Comparison of ENCODE assay signal across 1 cellular context in the genomic region with DNA sequence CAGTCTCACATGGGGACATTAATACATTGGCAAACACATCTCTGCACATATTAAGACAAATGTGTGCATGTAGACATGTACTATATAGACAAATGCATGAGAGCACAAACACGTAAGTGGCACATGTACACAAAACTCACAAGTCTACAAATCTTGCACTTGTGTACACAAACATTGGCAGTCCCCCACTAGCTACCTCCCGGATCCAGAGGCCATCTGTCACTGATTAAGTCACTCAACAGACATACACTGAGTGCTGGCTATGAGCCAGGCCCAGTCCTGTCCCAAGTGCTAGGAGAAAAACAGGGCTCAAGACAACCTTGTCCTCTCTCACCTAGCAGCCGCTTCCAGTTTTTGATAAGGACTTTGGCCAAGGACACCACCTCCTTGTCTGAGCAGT.
A peak's percentile ranks its signal among the peaks of the same experiment; 100 is the strongest.
TF ChIP-seq lines count a peak whose summit lies in the region.

No MANE protein-coding gene starts in this region.

TF ChIP-seq in K562, 482 proteins besides CTCF, POLR2A, EP300 and RAD21:
- TF ChIP-seq TCF3 (CRISPR knock-in tag; IDR thresholded peaks at IDR 0.05) (peak; percentile 61; the same call in 1 of the 2 replicates), SOX6 (IDR thresholded peaks at IDR 0.05) (0 out of 2 replicates have a peak, but pooled peaks have one; percentile 21), CBFA2T3 (IDR thresholded peaks at IDR 0.05) (peak; percentile 72), HCFC1 (IDR thresholded peaks at IDR 0.05; ENCODE audit: low read depth, low read length) (0 out of 2 replicates have a peak, but pooled peaks have one; percentile 9), MEIS2 (IDR thresholded peaks at IDR 0.05; ENCODE audit: partially characterized antibody) (peak; percentile 97), HDAC1 (IDR thresholded peaks at IDR 0.05) (0 out of 4 replicates have a peak, but pooled peaks of 1 of the 2 experiments have one; percentile 28), TAL1 (IDR thresholded peaks at IDR 0.05) (peak; percentile 21), FOXA1 (IDR thresholded peaks at IDR 0.05; ENCODE audit: borderline replicate concordance) (peak; percentile 68; the same call in 1 of the 2 replicates), RCOR1 (IDR thresholded peaks at IDR 0.05; ENCODE audit: borderline replicate concordance in 1 of 2, low read depth in 2 of 2, low read length in 2 of 2) (peak in 1 of 2 experiments; percentile 67; a peak in 2 of 4 replicates), ATF1 (CRISPR knock-in tag; IDR thresholded peaks at IDR 0.05) (no peak), ATF1 (tag; IDR thresholded peaks at IDR 0.05) (0 out of 2 replicates have a peak, but pooled peaks have one; percentile 16), ARID1B (IDR thresholded peaks at IDR 0.05) (peak; percentile 75), CBFA2T2 (conservative IDR thresholded peaks at IDR 0.05) (peak; percentile 43), KDM1A (IDR thresholded peaks at IDR 0.05) (peak in 1 of 2 experiments; percentile 77; a peak in 3 of 4 replicates), CTBP1 (IDR thresholded peaks at IDR 0.05; ENCODE audit: borderline replicate concordance) (peak; percentile 33; the same call in 1 of the 2 replicates), SMARCA4 (IDR thresholded peaks at IDR 0.05) (peak; percentile 52; the same call in 1 of the 2 replicates), NCOR1 (IDR thresholded peaks at IDR 0.05) (peak; percentile 5; the same call in 1 of the 2 replicates), BHLHE40 (IDR thresholded peaks at IDR 0.05; ENCODE audit: low read length) (0 out of 2 replicates have a peak, but pooled peaks have one; percentile 16), TAF1 (IDR thresholded peaks at IDR 0.05; ENCODE audit: control insufficient read depth, extremely low read depth, insufficient read depth, low read length, severe bottlenecking) (no peak), CEBPG (CRISPR knock-in tag; IDR thresholded peaks at IDR 0.05) (no peak), CEBPG (tag; conservative IDR thresholded peaks at IDR 0.05 in 1 of 2, IDR thresholded peaks at IDR 0.05 in 1 of 2) (no peak), FOXA3 (CRISPR knock-in tag; conservative IDR thresholded peaks at IDR 0.05 in 1 of 2, IDR thresholded peaks at IDR 0.05 in 1 of 2) (peak; percentile 70 to 84; a peak in 3 of 4 replicates), DPF2 (IDR thresholded peaks at IDR 0.05) (peak; percentile 66), FIP1L1 (IDR thresholded peaks at IDR 0.05; ENCODE audit: low read depth, low read length, poor library complexity, severe bottlenecking) (no peak), ETV1 (tag; conservative IDR thresholded peaks at IDR 0.05; ENCODE audit: low read depth) (peak; percentile 30; the same call in 1 of the 2 replicates), ZNF561 (CRISPR knock-in tag; conservative IDR thresholded peaks at IDR 0.05) (no peak), NFIC (IDR thresholded peaks at IDR 0.05) (peak; percentile 97), LEF1 (IDR thresholded peaks at IDR 0.05) (no peak), JUND (IDR thresholded peaks at IDR 0.05; ENCODE audit: borderline replicate concordance, low read depth, low read length) (peak; percentile 29; the same call in 1 of the 2 replicates), JUND (tag; IDR thresholded peaks at IDR 0.05; ENCODE audit: borderline replicate concordance, low read depth, low read length) (no peak; the same call in 2 of the 3 replicates), TEAD4 (IDR thresholded peaks at IDR 0.05; ENCODE audit: low read length) (peak; percentile 41; the same call in 1 of the 2 replicates), TEAD4 (CRISPR knock-in tag; IDR thresholded peaks at IDR 0.05; ENCODE audit: borderline replicate concordance) (no peak), FOXK2 (conservative IDR thresholded peaks at IDR 0.05 in 1 of 2, IDR thresholded peaks at IDR 0.05 in 1 of 2; ENCODE audit: low read depth in 2 of 2) (peak; percentile 68 to 71; a peak in 2 of 4 replicates), CCAR2 (IDR thresholded peaks at IDR 0.05; ENCODE audit: low read depth, low read length) (no peak), ATF7 (IDR thresholded peaks at IDR 0.05) (peak; percentile 45; the same call in 1 of the 2 replicates), STAT5A (IDR thresholded peaks at IDR 0.05; ENCODE audit: borderline replicate concordance, low read length) (0 out of 2 replicates have a peak, but pooled peaks have one; percentile 22), TAF9B (IDR thresholded peaks at IDR 0.05; ENCODE audit: partially characterized antibody) (no peak), MTA1 (IDR thresholded peaks at IDR 0.05; ENCODE audit: borderline replicate concordance) (0 out of 2 replicates have a peak, but pooled peaks have one; percentile 15), SMARCE1 (IDR thresholded peaks at IDR 0.05) (peak; percentile 35; the same call in 1 of the 2 replicates)
- TF ChIP-seq, protein P1, sequence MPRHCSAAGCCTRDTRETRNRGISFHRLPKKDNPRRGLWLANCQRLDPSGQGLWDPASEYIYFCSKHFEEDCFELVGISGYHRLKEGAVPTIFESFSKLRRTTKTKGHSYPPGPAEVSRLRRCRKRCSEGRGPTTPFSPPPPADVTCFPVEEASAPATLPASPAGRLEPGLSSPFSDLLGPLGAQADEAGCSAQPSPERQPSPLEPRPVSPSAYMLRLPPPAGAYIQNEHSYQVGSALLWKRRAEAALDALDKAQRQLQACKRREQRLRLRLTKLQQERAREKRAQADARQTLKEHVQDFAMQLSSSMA (CRISPR knock-in tag; IDR thresholded peaks at IDR 0.05) = no peak
- TF ChIP-seq, protein P2, sequence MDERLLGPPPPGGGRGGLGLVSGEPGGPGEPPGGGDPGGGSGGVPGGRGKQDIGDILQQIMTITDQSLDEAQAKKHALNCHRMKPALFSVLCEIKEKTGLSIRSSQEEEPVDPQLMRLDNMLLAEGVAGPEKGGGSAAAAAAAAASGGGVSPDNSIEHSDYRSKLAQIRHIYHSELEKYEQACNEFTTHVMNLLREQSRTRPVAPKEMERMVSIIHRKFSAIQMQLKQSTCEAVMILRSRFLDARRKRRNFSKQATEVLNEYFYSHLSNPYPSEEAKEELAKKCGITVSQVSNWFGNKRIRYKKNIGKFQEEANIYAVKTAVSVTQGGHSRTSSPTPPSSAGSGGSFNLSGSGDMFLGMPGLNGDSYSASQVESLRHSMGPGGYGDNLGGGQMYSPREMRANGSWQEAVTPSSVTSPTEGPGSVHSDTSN (CRISPR knock-in tag; IDR thresholded peaks at IDR 0.05; ENCODE audit: low read depth) = no peak
- TF ChIP-seq, protein P2 (tag; conservative IDR thresholded peaks at IDR 0.05; ENCODE audit: low read depth) = peak; percentile 92
- TF ChIP-seq, protein P3, sequence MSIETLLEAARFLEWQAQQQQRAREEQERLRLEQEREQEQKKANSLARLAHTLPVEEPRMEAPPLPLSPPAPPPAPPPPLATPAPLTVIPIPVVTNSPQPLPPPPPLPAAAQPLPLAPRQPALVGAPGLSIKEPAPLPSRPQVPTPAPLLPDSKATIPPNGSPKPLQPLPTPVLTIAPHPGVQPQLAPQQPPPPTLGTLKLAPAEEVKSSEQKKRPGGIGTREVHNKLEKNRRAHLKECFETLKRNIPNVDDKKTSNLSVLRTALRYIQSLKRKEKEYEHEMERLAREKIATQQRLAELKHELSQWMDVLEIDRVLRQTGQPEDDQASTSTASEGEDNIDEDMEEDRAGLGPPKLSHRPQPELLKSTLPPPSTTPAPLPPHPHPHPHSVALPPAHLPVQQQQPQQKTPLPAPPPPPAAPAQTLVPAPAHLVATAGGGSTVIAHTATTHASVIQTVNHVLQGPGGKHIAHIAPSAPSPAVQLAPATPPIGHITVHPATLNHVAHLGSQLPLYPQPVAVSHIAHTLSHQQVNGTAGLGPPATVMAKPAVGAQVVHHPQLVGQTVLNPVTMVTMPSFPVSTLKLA (conservative IDR thresholded peaks at IDR 0.05) = peak in 1 of 2 experiments; percentile 28; a peak in 1 of 4 replicates
- TF ChIP-seq, protein P4, sequence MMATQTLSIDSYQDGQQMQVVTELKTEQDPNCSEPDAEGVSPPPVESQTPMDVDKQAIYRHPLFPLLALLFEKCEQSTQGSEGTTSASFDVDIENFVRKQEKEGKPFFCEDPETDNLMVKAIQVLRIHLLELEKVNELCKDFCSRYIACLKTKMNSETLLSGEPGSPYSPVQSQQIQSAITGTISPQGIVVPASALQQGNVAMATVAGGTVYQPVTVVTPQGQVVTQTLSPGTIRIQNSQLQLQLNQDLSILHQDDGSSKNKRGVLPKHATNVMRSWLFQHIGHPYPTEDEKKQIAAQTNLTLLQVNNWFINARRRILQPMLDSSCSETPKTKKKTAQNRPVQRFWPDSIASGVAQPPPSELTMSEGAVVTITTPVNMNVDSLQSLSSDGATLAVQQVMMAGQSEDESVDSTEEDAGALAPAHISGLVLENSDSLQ (IDR thresholded peaks at IDR 0.05) = peak; percentile 89
- TF ChIP-seq, protein P5, sequence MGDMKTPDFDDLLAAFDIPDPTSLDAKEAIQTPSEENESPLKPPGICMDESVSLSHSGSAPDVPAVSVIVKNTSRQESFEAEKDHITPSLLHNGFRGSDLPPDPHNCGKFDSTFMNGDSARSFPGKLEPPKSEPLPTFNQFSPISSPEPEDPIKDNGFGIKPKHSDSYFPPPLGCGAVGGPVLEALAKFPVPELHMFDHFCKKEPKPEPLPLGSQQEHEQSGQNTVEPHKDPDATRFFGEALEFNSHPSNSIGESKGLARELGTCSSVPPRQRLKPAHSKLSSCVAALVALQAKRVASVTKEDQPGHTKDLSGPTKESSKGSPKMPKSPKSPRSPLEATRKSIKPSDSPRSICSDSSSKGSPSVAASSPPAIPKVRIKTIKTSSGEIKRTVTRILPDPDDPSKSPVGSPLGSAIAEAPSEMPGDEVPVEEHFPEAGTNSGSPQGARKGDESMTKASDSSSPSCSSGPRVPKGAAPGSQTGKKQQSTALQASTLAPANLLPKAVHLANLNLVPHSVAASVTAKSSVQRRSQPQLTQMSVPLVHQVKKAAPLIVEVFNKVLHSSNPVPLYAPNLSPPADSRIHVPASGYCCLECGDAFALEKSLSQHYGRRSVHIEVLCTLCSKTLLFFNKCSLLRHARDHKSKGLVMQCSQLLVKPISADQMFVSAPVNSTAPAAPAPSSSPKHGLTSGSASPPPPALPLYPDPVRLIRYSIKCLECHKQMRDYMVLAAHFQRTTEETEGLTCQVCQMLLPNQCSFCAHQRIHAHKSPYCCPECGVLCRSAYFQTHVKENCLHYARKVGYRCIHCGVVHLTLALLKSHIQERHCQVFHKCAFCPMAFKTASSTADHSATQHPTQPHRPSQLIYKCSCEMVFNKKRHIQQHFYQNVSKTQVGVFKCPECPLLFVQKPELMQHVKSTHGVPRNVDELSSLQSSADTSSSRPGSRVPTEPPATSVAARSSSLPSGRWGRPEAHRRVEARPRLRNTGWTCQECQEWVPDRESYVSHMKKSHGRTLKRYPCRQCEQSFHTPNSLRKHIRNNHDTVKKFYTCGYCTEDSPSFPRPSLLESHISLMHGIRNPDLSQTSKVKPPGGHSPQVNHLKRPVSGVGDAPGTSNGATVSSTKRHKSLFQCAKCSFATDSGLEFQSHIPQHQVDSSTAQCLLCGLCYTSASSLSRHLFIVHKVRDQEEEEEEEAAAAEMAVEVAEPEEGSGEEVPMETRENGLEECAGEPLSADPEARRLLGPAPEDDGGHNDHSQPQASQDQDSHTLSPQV (IDR thresholded peaks at IDR 0.05) = no peak
- TF ChIP-seq, protein P6, sequence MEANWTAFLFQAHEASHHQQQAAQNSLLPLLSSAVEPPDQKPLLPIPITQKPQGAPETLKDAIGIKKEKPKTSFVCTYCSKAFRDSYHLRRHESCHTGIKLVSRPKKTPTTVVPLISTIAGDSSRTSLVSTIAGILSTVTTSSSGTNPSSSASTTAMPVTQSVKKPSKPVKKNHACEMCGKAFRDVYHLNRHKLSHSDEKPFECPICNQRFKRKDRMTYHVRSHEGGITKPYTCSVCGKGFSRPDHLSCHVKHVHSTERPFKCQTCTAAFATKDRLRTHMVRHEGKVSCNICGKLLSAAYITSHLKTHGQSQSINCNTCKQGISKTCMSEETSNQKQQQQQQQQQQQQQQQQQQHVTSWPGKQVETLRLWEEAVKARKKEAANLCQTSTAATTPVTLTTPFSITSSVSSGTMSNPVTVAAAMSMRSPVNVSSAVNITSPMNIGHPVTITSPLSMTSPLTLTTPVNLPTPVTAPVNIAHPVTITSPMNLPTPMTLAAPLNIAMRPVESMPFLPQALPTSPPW (CRISPR knock-in tag; IDR thresholded peaks at IDR 0.05) = 0 out of 2 replicates have a peak, but pooled peaks have one; percentile 17
